ENCODE assay signal across 22 cellular contexts in the genomic region with DNA sequence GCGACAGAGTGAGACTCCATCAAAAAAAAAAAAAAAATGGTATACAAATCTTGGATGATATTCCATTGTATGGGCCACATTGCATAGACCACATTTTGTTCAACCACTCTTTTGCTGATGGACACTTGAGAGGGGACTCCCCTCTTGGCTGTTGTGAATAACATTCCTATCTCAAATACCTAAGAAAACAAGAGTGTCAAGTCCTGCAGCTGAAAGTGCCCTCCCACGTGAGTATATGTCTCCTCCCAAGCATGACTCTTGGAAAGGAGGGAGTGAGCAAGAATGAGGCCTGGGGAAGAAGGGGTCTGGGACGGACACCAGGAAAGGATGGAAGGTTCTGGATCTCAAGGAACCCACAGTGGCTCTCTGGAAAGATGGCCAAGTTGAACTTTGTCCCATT.
"Had no signal": no experiment of that assay in that cellular context is flagged by ENCODE, and none has a peak within 500 bp of the region (broad histone marks: within the 10 kb centered on the region; RNA-seq: fewer than 3 reads in every experiment).

No MANE protein-coding gene starts in this region.

- H3K36me3 ChIP-seq: left ventricle myocardium inferior, stomach had no signal

- H3K27ac ChIP-seq: left ventricle myocardium inferior, stomach had no signal

- H3K27me3 Mint-ChIP-seq: activated T-cell treated with anti-CD3 and anti-CD28 coated beads, Interleukin-2, amount 50 U/mL, for 24 hours; brain; type B pancreatic cell had no signal

- H3K9me3 Mint-ChIP-seq: activated naive CD8-positive, alpha-beta T cell treated with anti-CD3 and anti-CD28 coated beads, Interleukin-2, amount 10 ng/mL, durations not matched to agents 7 days and 5 days; activated T-cell treated with anti-CD3 and anti-CD28 coated beads, Interleukin-2, amount 50 U/mL, for 24 hours; activated T-helper 2 cell treated with anti-CD3 and anti-CD28 coated beads, Interferon-gamma antibody, Interleukin-2, Interleukin-4, amounts not matched to agents 10 μg/mL and 5 μg/mL and 100 μg/mL, durations not matched to agents 14 hours and 24 hours and 36 hours; nephron had no signal

- H3K9me3 ChIP-seq: left ventricle myocardium inferior, stomach had no signal

- H3K4me3 Mint-ChIP-seq: activated CD8-positive, alpha-beta T cell treated with anti-CD3 and anti-CD28 coated beads, Interleukin-2, amount 10 ng/mL, durations not matched to agents 7 days and 5 days; activated naive CD8-positive, alpha-beta T cell treated with anti-CD3 and anti-CD28 coated beads, Interleukin-2, amount 10 ng/mL, durations not matched to agents 7 days and 5 days; activated T-cell treated with anti-CD3 and anti-CD28 coated beads, Interleukin-2, amount 50 U/mL, for 24 hours; brain; endodermal cell; nephron; type B pancreatic cell had no signal

- H3K36me3 Mint-ChIP-seq: activated naive CD8-positive, alpha-beta T cell treated with anti-CD3 and anti-CD28 coated beads, Interleukin-2, amount 10 ng/mL, durations not matched to agents 7 days and 5 days; brain; type B pancreatic cell had no signal

- DNase-seq: activated CD4-positive, alpha-beta T cell treated with anti-CD3 and anti-CD28 coated beads for 48 hours; activated CD4-positive, CD25-positive, alpha-beta regulatory T cell; activated CD8-positive, alpha-beta T cell treated with anti-CD3 and anti-CD28 coated beads, Interleukin-2, amount 10 ng/mL, durations not matched to agents 7 days and 5 days; activated naive CD4-positive, alpha-beta T cell treated with Interleukin-2 at 50 U/mL for 16 hours; activated naive CD8-positive, alpha-beta T cell treated with anti-CD3 and anti-CD28 coated beads, Interleukin-2, amount 10 ng/mL, durations not matched to agents 7 days and 5 days; activated T-cell treated with anti-CD3 and anti-CD28 coated beads, Interleukin-2, amount 50 U/mL, for 24 hours; caudate nucleus; endodermal cell; erythroblast; foreskin melanocyte; head of caudate nucleus; left ventricle myocardium inferior; mammary epithelial cell; midbrain; occipital lobe; stimulated activated CD4-positive, alpha-beta T cell treated with anti-CD3 and anti-CD28 coated beads, Interleukin-4, amount 100 ng/mL, for 1 hour; stomach; T-helper 9 cell had no signal

- H3K4me1 Mint-ChIP-seq: activated naive CD8-positive, alpha-beta T cell treated with anti-CD3 and anti-CD28 coated beads, Interleukin-2, amount 10 ng/mL, durations not matched to agents 7 days and 5 days had no signal

- H3K27me3 ChIP-seq: stomach had no signal

- ATAC-seq: activated CD8-positive, alpha-beta T cell treated with anti-CD3 and anti-CD28 coated beads, Interleukin-2, amount 10 ng/mL, durations not matched to agents 7 days and 5 days had no signal

- H3K4me3 ChIP-seq: left ventricle myocardium inferior, stomach had no signal

- H3K27ac Mint-ChIP-seq: activated CD8-positive, alpha-beta T cell treated with anti-CD3 and anti-CD28 coated beads, Interleukin-2, amount 10 ng/mL, durations not matched to agents 7 days and 5 days; activated naive CD8-positive, alpha-beta T cell treated with anti-CD3 and anti-CD28 coated beads, Interleukin-2, amount 10 ng/mL, durations not matched to agents 7 days and 5 days; activated T-cell treated with anti-CD3 and anti-CD28 coated beads, Interleukin-2, amount 50 U/mL, for 24 hours; activated T-helper 2 cell treated with anti-CD3 and anti-CD28 coated beads, Interferon-gamma antibody, Interleukin-2, Interleukin-4, amounts not matched to agents 10 μg/mL and 5 μg/mL and 100 μg/mL, durations not matched to agents 14 hours and 24 hours and 36 hours; brain; endodermal cell; type B pancreatic cell had no signal
